8 cellular contexts compared by ENCODE assay signal in genomic region chr21:17613242-17613676, GRCh38. TPM values are rescaled to one million over a fixed set of nuclear protein-coding genes. Genes with fewer than 3 reads are reported as not detected.
A peak's percentile ranks its signal among the peaks of the same experiment; 100 is the strongest.
DNase-seq lines count a peak whose midpoint lies in the region; TF ChIP-seq lines count a peak whose summit lies in the region.

No MANE protein-coding gene starts in this region.

- H3K4me1 ChIP-seq in osteoblast (ENCODE audit: insufficient read depth, low read length): peaks cover 14% of the 10 kb centered on the region

- no peaks in the 10 kb centered on the region for H3K27me3 ChIP-seq in osteoblast (ENCODE audit: insufficient read depth, low read length)

- peak overlapping the region; percentile 80 for H3K4me3 Mint-ChIP-seq in activated T-helper 2 cell treated with anti-CD3 and anti-CD28 coated beads, Interferon-gamma antibody, Interleukin-2, Interleukin-4, amounts not matched to agents 10 μg/mL and 5 μg/mL and 100 μg/mL, durations not matched to agents 14 hours and 24 hours and 36 hours (ENCODE audit: low read depth)

- H2AFZ ChIP-seq in osteoblast (ENCODE audit: low read length): peak overlapping the region; percentile 96

- intact Hi-C loops in activated T-helper 2 cell treated with anti-CD3 and anti-CD28 coated beads, Interferon-gamma antibody, Interleukin-2, Interleukin-4, amounts not matched to agents 10 μg/mL and 5 μg/mL and 100 μg/mL, durations not matched to agents 14 hours and 24 hours and 36 hours (cut with micrococcal nuclease): loop anchor here (5.0 kb wide), 2 partner anchors 101 to 1881 kb away; partner anchors contain the start of gene CXADR

- no peak for DNase-seq in GM12865 (ENCODE audit: low read depth)
- DNase-seq in HuH-7 (ENCODE audit: low spot score): peak; percentile 12
- peak; percentile 11 for DNase-seq in activated T-helper 2 cell treated with anti-CD3 and anti-CD28 coated beads, Interferon-gamma antibody, Interleukin-2, Interleukin-4, amounts not matched to agents 10 μg/mL and 5 μg/mL and 100 μg/mL, durations not matched to agents 14 hours and 24 hours and 36 hours (ENCODE audit: low spot score)
- peak; percentile 42 for DNase-seq in globus pallidus (ENCODE audit: low spot score)
- DNase-seq in osteoblast (ENCODE audit: insufficient read length, low spot score, missing footprints): peak; percentile 42
- no peak for DNase-seq in LoVo (ENCODE audit: low spot score)
- DNase-seq in NCI-H510A treated with DMSO at 0.1 percent for 48 hours (lab: John Stamatoyannopoulos, UW): no peak
- no peak for DNase-seq in G401 (ENCODE audit: low spot score)

- TF ChIP-seq CTCF in GM12865 (IDR thresholded peaks at IDR 0.05; ENCODE audit: insufficient read depth, low read depth, low read length, missing control alignments): no peak
- no peak for TF ChIP-seq CTCF in osteoblast (IDR thresholded peaks at IDR 0.05; ENCODE audit: extremely low read depth, low read depth, low read length)

- in situ Hi-C loops in G401 (cut with HindIII; ENCODE audit: low sequenced_read_pairs): no loop called here

- no peaks in the 10 kb centered on the region for H3K9me3 ChIP-seq in osteoblast (ENCODE audit: low read depth, low read length)

- peak overlapping the region; percentile 94 for H3K4me2 ChIP-seq in osteoblast (ENCODE audit: insufficient read depth, low read length)

- H3K4me3 ChIP-seq in GM12865 (ENCODE audit: low read depth, low read length): peak overlapping the region; percentile 42
- peak overlapping the region; percentile 81 for H3K4me3 ChIP-seq in osteoblast (ENCODE audit: insufficient read depth, low read length)

- H3K27ac Mint-ChIP-seq in activated T-helper 2 cell treated with anti-CD3 and anti-CD28 coated beads, Interferon-gamma antibody, Interleukin-2, Interleukin-4, amounts not matched to agents 10 μg/mL and 5 μg/mL and 100 μg/mL, durations not matched to agents 14 hours and 24 hours and 36 hours: peak overlapping the region; percentile 75

- H4K20me1 ChIP-seq in osteoblast (ENCODE audit: insufficient read depth, low read length): no peaks in the 10 kb centered on the region

- H3K36me3 ChIP-seq in osteoblast (ENCODE audit: insufficient read depth, low read length): peaks cover 4% of the 10 kb centered on the region

- peak overlapping the region; percentile 18 for H3K27ac ChIP-seq in osteoblast (ENCODE audit: low read depth, low read length)

- no peaks in the 10 kb centered on the region for H3K9me3 Mint-ChIP-seq in activated T-helper 2 cell treated with anti-CD3 and anti-CD28 coated beads, Interferon-gamma antibody, Interleukin-2, Interleukin-4, amounts not matched to agents 10 μg/mL and 5 μg/mL and 100 μg/mL, durations not matched to agents 14 hours and 24 hours and 36 hours

- H3K4me1 Mint-ChIP-seq in activated T-helper 2 cell treated with anti-CD3 and anti-CD28 coated beads, Interferon-gamma antibody, Interleukin-2, Interleukin-4, amounts not matched to agents 10 μg/mL and 5 μg/mL and 100 μg/mL, durations not matched to agents 14 hours and 24 hours and 36 hours (ENCODE audit: low read depth): peaks cover 44% of the 10 kb centered on the region

- H3K27me3 Mint-ChIP-seq in activated T-helper 2 cell treated with anti-CD3 and anti-CD28 coated beads, Interferon-gamma antibody, Interleukin-2, Interleukin-4, amounts not matched to agents 10 μg/mL and 5 μg/mL and 100 μg/mL, durations not matched to agents 14 hours and 24 hours and 36 hours (ENCODE audit: low read depth): no peaks in the 10 kb centered on the region

- peaks cover 35% of the 10 kb centered on the region for H3K36me3 Mint-ChIP-seq in activated T-helper 2 cell treated with anti-CD3 and anti-CD28 coated beads, Interferon-gamma antibody, Interleukin-2, Interleukin-4, amounts not matched to agents 10 μg/mL and 5 μg/mL and 100 μg/mL, durations not matched to agents 14 hours and 24 hours and 36 hours (ENCODE audit: low read depth)

- H3K79me2 ChIP-seq in osteoblast (ENCODE audit: insufficient read depth, low read length): peaks cover 37% of the 10 kb centered on the region

RNA-seq across cellular contexts. Expression of gene BTG3, which starts 0.6 kb away (rescaled TPM):
- total RNA-seq in activated T-helper 2 cell treated with anti-CD3 and anti-CD28 coated beads, Interferon-gamma antibody, Interleukin-2, Interleukin-4, amounts not matched to agents 10 μg/mL and 5 μg/mL and 100 μg/mL, durations not matched to agents 14 hours and 24 hours and 36 hours: 58.3 and 58.9 TPM in 2 replicates
- total RNA-seq in osteoblast: 22.1 and 22.4 TPM in 2 replicates
- total RNA-seq in G401 (2014; rRNA removed; shearing (Covaris generic)): 43.7 and 51.1 TPM in 2 replicates

Comparison
In these comparisons a context has a peak if more than half of its experiments do, and no peak if none do; other contexts are left out.
1. DNase-seq: peak in HuH-7 (single experiment), activated T-helper 2 cell treated with anti-CD3 and anti-CD28 coated beads, Interferon-gamma antibody, Interleukin-2, Interleukin-4, amounts not matched to agents 10 μg/mL and 5 μg/mL and 100 μg/mL, durations not matched to agents 14 hours and 24 hours and 36 hours (single experiment), globus pallidus (single experiment) and osteoblast (single experiment); none in GM12865 (single experiment), LoVo (single experiment), NCI-H510A treated with DMSO at 0.1 percent for 48 hours (single experiment) and G401 (single experiment).